In the genomic region with DNA sequence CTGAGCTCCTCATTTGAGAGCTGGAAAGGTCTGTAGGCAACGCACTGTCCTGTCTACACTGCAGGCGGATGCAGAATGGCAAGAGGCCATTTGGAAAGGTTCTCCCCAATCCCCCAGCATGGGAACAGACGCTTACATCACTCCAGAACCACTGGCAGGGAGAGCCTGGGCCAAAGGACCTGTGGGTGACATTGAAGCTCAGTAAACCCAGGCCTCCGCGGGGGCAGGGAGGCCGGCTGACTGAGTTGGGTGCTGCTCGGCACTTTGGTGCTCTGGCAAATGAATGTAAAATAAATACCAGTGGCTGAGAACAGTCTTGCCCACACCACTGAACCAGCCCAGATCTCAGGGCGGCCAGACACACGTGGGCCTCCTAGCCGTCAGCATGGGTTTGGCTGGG, we compare ENCODE assay signal across 19 cellular contexts.
"Had no signal": no experiment of that assay in that cellular context is flagged by ENCODE, and none has a peak within 500 bp of the region (broad histone marks: within the 10 kb centered on the region; RNA-seq: fewer than 3 reads in every experiment).

No MANE protein-coding gene starts in this region.

- H3K27me3 ChIP-seq: esophagus squamous epithelium, pancreas, sigmoid colon, testis, tibial artery had no signal

- ATAC-seq: effector memory CD8-positive, alpha-beta T cell; natural killer cell; pancreas; stimulated activated memory B cell treated with anti-CD40 and anti-IgM and Interleukin-4, amounts not matched to agents 10 μg/mL and 1 μg/mL and 100 μg/mL, for 72 hours; stimulated activated naive CD8-positive, alpha-beta T cell treated with anti-CD3 and anti-CD28 coated beads, Interleukin-15, Interleukin-2, amounts not matched to agents 100 U/mL and 50 U/mL, for 24 hours had no signal

- H3K27ac ChIP-seq: esophagus squamous epithelium, pancreas, sigmoid colon, testis, tibial artery had no signal

- H3K9me3 ChIP-seq: esophagus squamous epithelium, pancreas, sigmoid colon, testis, tibial artery had no signal

- H3K4me3 ChIP-seq: esophagus squamous epithelium, lung, pancreas, sigmoid colon, testis, tibial artery had no signal

- DNase-seq: cortex of kidney; effector memory CD8-positive, alpha-beta T cell; erythroblast; esophagus squamous epithelium; foreskin melanocyte; hippocampal formation; left cardiac atrium; natural killer cell; occipital lobe; pancreas; retina; sigmoid colon; stimulated activated CD4-positive, alpha-beta T cell treated with anti-CD3 and anti-CD28 coated beads, Interleukin-4, amount 100 ng/mL, for 4 hours; stimulated activated naive CD8-positive, alpha-beta T cell treated with anti-CD3 and anti-CD28 coated beads, Interleukin-15, Interleukin-2, amounts not matched to agents 100 U/mL and 50 U/mL, for 24 hours; substantia nigra; testis; tibial artery had no signal

- H3K4me1 ChIP-seq: esophagus squamous epithelium, pancreas, sigmoid colon, testis, tibial artery had no signal
